ENCODE assay signal across 34 cellular contexts in the genomic region with DNA sequence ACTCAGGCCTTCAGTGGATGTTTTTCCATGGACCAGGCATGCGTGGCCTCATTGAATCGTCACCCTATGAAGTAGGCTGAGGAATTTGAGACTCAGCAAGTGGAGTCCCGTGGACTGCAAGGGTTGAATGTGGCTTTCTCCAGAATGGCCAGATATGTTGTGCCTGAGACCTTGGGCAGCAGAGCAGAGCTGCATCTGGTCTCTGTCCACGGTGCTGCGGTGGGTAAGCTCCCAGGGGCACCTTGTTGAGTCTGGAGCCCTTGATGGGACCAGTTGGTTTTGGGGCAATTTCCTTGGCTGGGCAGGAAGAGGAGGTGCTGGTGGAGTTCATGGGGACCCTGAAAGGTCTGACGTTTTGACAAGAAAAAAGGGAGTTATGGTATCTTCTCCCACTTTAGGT.
"Had no signal": no experiment of that assay in that cellular context is flagged by ENCODE, and none has a peak within 500 bp of the region (broad histone marks: within the 10 kb centered on the region; RNA-seq: fewer than 3 reads in every experiment).

No MANE protein-coding gene starts in this region.

- H3K4me1 Mint-ChIP-seq: activated B cell treated with CpG ODN at 0.5 μM for 24 hours; activated CD4-positive, alpha-beta T cell treated with anti-CD3 and anti-CD28 coated beads, Interleukin-2, amount 10 ng/mL, durations not matched to agents 24 days and 14 days; activated naive CD8-positive, alpha-beta T cell treated with anti-CD3 and anti-CD28 coated beads for 36 hours; activated T-helper 17 cell treated with anti-CD3 and anti-CD28 coated beads, Interleukin-2, amount 50 U/mL, for 72 hours had no signal

- H3K27me3 Mint-ChIP-seq: activated CD4-positive, alpha-beta memory T cell treated with anti-CD3 and anti-CD28 coated beads for 36 hours; activated CD4-positive, alpha-beta T cell treated with anti-CD3 and anti-CD28 coated beads, Interleukin-2, amount 10 ng/mL, durations not matched to agents 24 days and 14 days; activated CD8-positive, alpha-beta T cell treated with anti-CD3 and anti-CD28 coated beads for 36 hours had no signal

- H3K36me3 Mint-ChIP-seq: activated CD4-positive, alpha-beta memory T cell treated with anti-CD3 and anti-CD28 coated beads for 36 hours; activated naive CD4-positive, alpha-beta T cell treated with anti-CD3 and anti-CD28 coated beads, Interleukin-2, amount 50 U/mL, for 72 hours; activated naive CD8-positive, alpha-beta T cell treated with anti-CD3 and anti-CD28 coated beads for 36 hours had no signal

- H3K4me3 Mint-ChIP-seq: activated B cell treated with CpG ODN at 0.5 μM for 24 hours; activated CD4-positive, alpha-beta memory T cell treated with anti-CD3 and anti-CD28 coated beads for 36 hours; activated CD4-positive, alpha-beta T cell treated with anti-CD3 and anti-CD28 coated beads, Interleukin-2, amount 10 ng/mL, durations not matched to agents 24 days and 14 days; activated CD8-positive, alpha-beta T cell treated with anti-CD3 and anti-CD28 coated beads for 36 hours; activated naive CD4-positive, alpha-beta T cell treated with anti-CD3 and anti-CD28 coated beads for 36 hours; activated naive CD8-positive, alpha-beta T cell treated with anti-CD3 and anti-CD28 coated beads for 36 hours; activated T-cell treated with anti-CD3 and anti-CD28 coated beads, Interleukin-2, amount 50 U/mL, for 4 hours; activated T-cell treated with anti-CD3 and anti-CD28 coated beads, Interleukin-2, amount 50 U/mL, for 72 hours; activated T-helper 1 cell treated with anti-CD3 and anti-CD28 coated beads, Interleukin-12 subunit alpha, Interleukin-12 subunit beta, Interleukin-2, Interleukin-4 antibody, amounts not matched to agents 30 ng/mL and 10 ng/mL and 1 ng/mL, durations not matched to agents 14 hours and 24 hours and 36 hours; activated T-helper 17 cell treated with anti-CD3 and anti-CD28 coated beads, Interleukin-2, amount 50 U/mL, for 72 hours; T-helper 1 cell treated with Interleukin-12 subunit alpha and Interleukin-12 subunit beta and Interleukin-4 antibody, amounts not matched to agents 30 μg/mL and 1 μg/mL, for 36 hours; T-helper 2 cell treated with Interferon-gamma antibody and Interleukin-4, amounts not matched to agents 5 μg/mL and 100 μg/mL, for 36 hours had no signal

- H3K9me3 ChIP-seq: adrenal gland, body of pancreas had no signal

- DNase-seq: activated B cell treated with CpG ODN at 0.5 μM for 24 hours; activated CD4-positive, alpha-beta memory T cell treated with anti-CD3 and anti-CD28 coated beads for 36 hours; activated CD4-positive, alpha-beta T cell treated with anti-CD3 and anti-CD28 coated beads for 4 hours; activated CD4-positive, alpha-beta T cell treated with anti-CD3 and anti-CD28 coated beads, Interleukin-2, amount 10 ng/mL, durations not matched to agents 24 days and 14 days; activated CD4-positive, alpha-beta T cell treated with anti-CD3 and anti-CD28 coated beads, Interleukin-2, amount 50 U/mL, for 1 hour; activated CD4-positive, alpha-beta T cell treated with anti-CD3 and anti-CD28 coated beads, Interleukin-2, amount 50 U/mL, for 4 hours; activated CD4-positive, CD25-positive, alpha-beta regulatory T cell treated with anti-CD3 and anti-CD28 coated beads, Interleukin-2, amount 50 U/mL, for 72 hours; activated CD8-positive, alpha-beta memory T cell treated with anti-CD3 and anti-CD28 coated beads, Interleukin-2, amount 50 U/mL, for 4 hours; activated CD8-positive, alpha-beta T cell treated with anti-CD3 and anti-CD28 coated beads for 36 hours; activated effector memory CD4-positive, alpha-beta T cell treated with anti-CD3 and anti-CD28 coated beads, Interleukin-2, amount 50 U/mL, for 16 hours; activated gamma-delta T cell treated with Interleukin-2 at 50 U/mL for 16 hours; activated naive CD4-positive, alpha-beta T cell; activated naive CD4-positive, alpha-beta T cell treated with anti-CD3 and anti-CD28 coated beads for 36 hours; activated naive CD4-positive, alpha-beta T cell treated with anti-CD3 and anti-CD28 coated beads, Interleukin-2, amount 50 U/mL, for 16 hours; activated naive CD8-positive, alpha-beta T cell treated with anti-CD3 and anti-CD28 coated beads for 36 hours; activated T-cell treated with anti-CD3 and anti-CD28 coated beads for 4 hours; activated T-cell treated with anti-CD3 and anti-CD28 coated beads, Interleukin-2, amount 50 U/mL, for 1 hour; activated T-cell treated with anti-CD3 and anti-CD28 coated beads, Interleukin-2, amount 50 U/mL, for 4 hours; activated T-cell treated with anti-CD3 and anti-CD28 coated beads, Interleukin-2, amount 50 U/mL, for 72 hours; adrenal gland; amniotic stem cell; aorta; body of pancreas; brain microvascular endothelial cell; central memory CD4-positive, alpha-beta T cell; T-helper 2 cell; T-helper 9 cell had no signal

- H3K27ac ChIP-seq: adrenal gland, body of pancreas, brain microvascular endothelial cell, breast epithelium, VCaP had no signal

- H3K4me1 ChIP-seq: adrenal gland, body of pancreas, breast epithelium had no signal

- H3K27me3 ChIP-seq: body of pancreas, brain microvascular endothelial cell, breast epithelium had no signal

- H3K9me3 Mint-ChIP-seq: activated B cell treated with CpG ODN at 0.5 μM for 24 hours; activated CD4-positive, alpha-beta T cell treated with anti-CD3 and anti-CD28 coated beads, Interleukin-2, amount 10 ng/mL, durations not matched to agents 24 days and 14 days; activated naive CD4-positive, alpha-beta T cell treated with anti-CD3 and anti-CD28 coated beads, Interleukin-2, amount 50 U/mL, for 72 hours; activated T-cell treated with anti-CD3 and anti-CD28 coated beads, Interleukin-2, amount 50 U/mL, for 4 hours; activated T-cell treated with anti-CD3 and anti-CD28 coated beads, Interleukin-2, amount 50 U/mL, for 72 hours; T-helper 1 cell treated with Interleukin-12 subunit alpha and Interleukin-12 subunit beta and Interleukin-4 antibody, amounts not matched to agents 30 μg/mL and 1 μg/mL, for 36 hours had no signal

- H3K27ac Mint-ChIP-seq: activated B cell treated with CpG ODN at 0.5 μM for 24 hours; activated CD4-positive, alpha-beta memory T cell treated with anti-CD3 and anti-CD28 coated beads for 36 hours; activated CD4-positive, alpha-beta T cell treated with anti-CD3 and anti-CD28 coated beads, Interleukin-2, amount 10 ng/mL, durations not matched to agents 24 days and 14 days; activated CD8-positive, alpha-beta T cell treated with anti-CD3 and anti-CD28 coated beads for 36 hours; activated naive CD4-positive, alpha-beta T cell treated with anti-CD3 and anti-CD28 coated beads for 36 hours; activated naive CD4-positive, alpha-beta T cell treated with anti-CD3 and anti-CD28 coated beads, Interleukin-2, amount 50 U/mL, for 72 hours; activated naive CD8-positive, alpha-beta T cell treated with anti-CD3 and anti-CD28 coated beads for 36 hours; activated T-cell treated with anti-CD3 and anti-CD28 coated beads, Interleukin-2, amount 50 U/mL, for 72 hours; activated T-helper 1 cell treated with anti-CD3 and anti-CD28 coated beads, Interleukin-12 subunit alpha, Interleukin-12 subunit beta, Interleukin-2, Interleukin-4 antibody, amounts not matched to agents 30 ng/mL and 10 ng/mL and 1 ng/mL, durations not matched to agents 14 hours and 24 hours and 36 hours; activated T-helper 17 cell treated with anti-CD3 and anti-CD28 coated beads, Interleukin-2, amount 50 U/mL, for 72 hours; T-helper 1 cell treated with Interleukin-12 subunit alpha and Interleukin-12 subunit beta and Interleukin-4 antibody, amounts not matched to agents 30 μg/mL and 1 μg/mL, for 36 hours; T-helper 2 cell treated with Interferon-gamma antibody and Interleukin-4, amounts not matched to agents 5 μg/mL and 100 μg/mL, for 36 hours had no signal

- H3K36me3 ChIP-seq: adrenal gland, brain microvascular endothelial cell, breast epithelium had no signal

- ATAC-seq: activated CD8-positive, alpha-beta T cell treated with anti-CD3 and anti-CD28 coated beads for 36 hours; activated naive CD4-positive, alpha-beta T cell treated with anti-CD3 and anti-CD28 coated beads, Interleukin-2, amount 50 U/mL, for 72 hours; activated T-cell treated with anti-CD3 and anti-CD28 coated beads, Interleukin-2, amount 50 U/mL, for 4 hours; activated T-cell treated with anti-CD3 and anti-CD28 coated beads, Interleukin-2, amount 50 U/mL, for 72 hours; activated T-helper 17 cell treated with anti-CD3 and anti-CD28 coated beads, Interleukin-2, amount 50 U/mL, for 72 hours; body of pancreas had no signal

- H3K4me3 ChIP-seq: adrenal gland, body of pancreas, breast epithelium had no signal
